ENCODE assay signal across 22 cellular contexts in the genomic region with DNA sequence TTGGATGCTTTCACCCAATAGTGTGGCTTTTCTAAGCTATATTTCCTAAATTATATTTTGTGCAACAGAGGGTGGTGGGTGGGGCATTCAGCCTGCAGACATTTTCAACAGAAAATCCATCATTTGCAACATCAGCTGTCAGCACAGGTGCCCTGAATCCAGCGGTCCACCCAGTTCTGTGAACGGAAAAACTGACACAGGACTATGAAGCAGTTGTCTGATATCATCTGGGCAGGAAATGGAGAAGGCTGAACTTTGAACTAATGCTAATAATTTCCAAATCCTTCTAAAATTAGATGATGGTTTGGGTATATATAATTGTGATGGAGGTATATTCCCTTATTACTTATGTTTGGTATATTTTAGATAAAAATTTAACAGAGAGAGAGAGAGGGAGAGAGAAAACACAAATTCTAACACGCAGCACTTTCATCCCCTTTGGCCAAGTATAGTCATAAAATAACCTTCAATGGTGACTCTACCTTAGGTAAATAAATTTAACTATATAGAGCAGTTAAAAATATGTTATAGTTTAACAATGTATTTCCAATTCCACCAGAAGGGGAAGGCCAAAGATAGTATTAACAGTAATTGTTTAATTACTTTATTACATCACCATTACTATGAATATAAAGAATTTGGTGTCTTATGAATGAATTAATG. TPM values are rescaled to one million over a fixed set of nuclear protein-coding genes. Genes with fewer than 3 reads are reported as not detected.
DNase-seq lines count a peak whose midpoint lies in the region; ATAC-seq, FAIRE-seq and TF ChIP-seq lines count a peak whose summit lies in the region.
"Had no signal": no experiment of that assay in that cellular context is flagged by ENCODE, and none has a peak within 500 bp of the region (broad histone marks: within the 10 kb centered on the region; RNA-seq: fewer than 3 reads in every experiment).

No MANE protein-coding gene starts in this region.

- 52 to 59% methylated on average over 3 of the region's 3 CpGs for WGBS in pancreas, 2 donors

- H3K9me3 ChIP-seq in pancreas = no peaks in the 10 kb centered on the region
- H3K9me3 ChIP-seq: A549, BLaER1, SJSA1 had no signal

- H3K4me1 ChIP-seq in pancreas = no peaks in the 10 kb centered on the region
- H3K4me1 ChIP-seq: A549, BLaER1 had no signal

- no peak overlapping the region for H3K4me3 ChIP-seq in pancreas
- H3K4me3 ChIP-seq: A549, BLaER1, GM12878, SJSA1 had no signal

- H3K27ac ChIP-seq in 22Rv1 = peak overlapping the region; percentile 48
- H3K27ac ChIP-seq in pancreas = no peak overlapping the region
- H3K27ac ChIP-seq: A549, BLaER1, KMS-11, SJSA1 had no signal

- peak; percentile 43 for FAIRE-seq in colon (lab: Jason Lieb, UNC)
- FAIRE-seq in pancreas (lab: Jason Lieb, UNC) = no peak
- FAIRE-seq in GM12892 (lab: Jason Lieb, UNC) = no peak
- FAIRE-seq: A549, GM12878 had no signal

- TF ChIP-seq CTCF in 22Rv1 (IDR thresholded peaks at IDR 0.05) (no peak), pancreas (IDR thresholded peaks at IDR 0.05) (no peak)

- no peaks in the 10 kb centered on the region for H3K27me3 ChIP-seq in pancreas
- H3K27me3 ChIP-seq: BLaER1, SJSA1 had no signal

- no peak for TF ChIP-seq POLR2A in GM12892 (IDR thresholded peaks at IDR 0.05; ENCODE audit: low read depth, low read length)

- intact Hi-C loops in left colon (cut with DNase I, micrococcal nuclease) = loop anchor here in 1 of 2 donors (10.0 kb wide), 1 partner anchor 101 kb away; no protein-coding TSS in a partner anchor
- intact Hi-C loops in pancreas (cut with DNase I) = no loop called here

- peak; percentile 81 for ATAC-seq in left colon
- ATAC-seq in pancreas = no peak
- ATAC-seq: A549, GM12878, HCT116 had no signal

- no peaks in the 10 kb centered on the region for H3K36me3 ChIP-seq in pancreas
- H3K36me3 ChIP-seq: BLaER1, SJSA1 had no signal

- DNase-seq in NCI-H526 treated with DMSO at 0.1 percent for 48 hours (lab: John Stamatoyannopoulos, UW) (peak; percentile 5), left colon (peak in 1 of 2 donors; percentile 9), pancreas (no peak), kidney glomerular epithelial cell (lab: John Stamatoyannopoulos, UW) (no peak), GM12892 (ENCODE audit: insufficient read length) (no peak)
- no peak for DNase-seq in stimulated activated CD4-positive, alpha-beta T cell treated with anti-CD3 and anti-CD28 coated beads, Interleukin-4, amount 100 ng/mL, for 24 hours
- DNase-seq: CD4-positive, alpha-beta memory T cell; DMS53; EL; GOT3; NCI-H1417 treated with DMSO at 0.1 percent for 48 hours; NCI-H1930; NCI-H345; NCI-H524 treated with DMSO at 0.1 percent for 48 hours had no signal

RNA-seq across cellular contexts. Expression of a gene that starts 58.3 kb away (rescaled TPM):
- total RNA-seq in left colon = 10 to 100 TPM; 27.1 to 27.6 TPM
- total RNA-seq in pancreas = 1 to 10 TPM; 2.9 to 5.5 (median 4.4) TPM
- polyA plus RNA-seq in pancreas = 1 to 10 TPM; 2.2 to 5.1 TPM
- polyA plus RNA-seq in GM12892 (2012; ENCODE audit: missing spikeins) = 0.49 TPM
- total RNA-seq: CD4-positive, alpha-beta memory T cell had no signal
- polyA plus RNA-seq: CD4-positive, alpha-beta memory T cell had no signal

Comparison
In these comparisons a context has a peak if more than half of its experiments do, and no peak if none do; other contexts are left out.
1. RNA of a gene that starts 58.3 kb away (total RNA-seq): 27.1 to 27.6 TPM in left colon; 2.9 to 5.5 TPM in pancreas; every median in the first group is over 4 times any median in the second.